In genomic region chr15:38671675-38672141, GRCh38 we compare ENCODE assay signal across 8 cellular contexts.
DNase-seq lines count a peak whose midpoint lies in the region; ATAC-seq and TF ChIP-seq lines count a peak whose summit lies in the region.
"Had no signal": no experiment of that assay in that cellular context is flagged by ENCODE, and none has a peak within 500 bp of the region (broad histone marks: within the 10 kb centered on the region; RNA-seq: fewer than 3 reads in every experiment).

No MANE protein-coding gene starts in this region.

- no peaks in the 10 kb centered on the region for H3K9me3 ChIP-seq in right atrium auricular region
- no peaks in the 10 kb centered on the region for H3K9me3 ChIP-seq in gastroesophageal sphincter
- H3K9me3 ChIP-seq: SJSA1 had no signal

- in situ Hi-C loops in ACHN (cut with HindIII; ENCODE audit: low pct_ligation_motif_present, low pct_unique_long_range_greater_than_20kb, low sequenced_read_pairs), result no loop called here

- peak; percentile 35 to 39 for DNase-seq in activated CD4-positive, alpha-beta T cell treated with anti-CD3 and anti-CD28 coated beads, Interleukin-2, amount 50 U/mL, for 4 hours
- DNase-seq in stimulated activated CD4-positive, alpha-beta T cell treated with anti-CD3 and anti-CD28 coated beads, TNF-alpha, amount 100 ng/mL, for 24 hours (ENCODE audit: low read depth in 3 of 3), result peak in 2 of 3 experiments; percentile 26 to 37
- DNase-seq in ACHN (no peak), right atrium auricular region (ENCODE audit: low spot score) (no peak)

- H3K4me1 ChIP-seq in right atrium auricular region (no peaks in the 10 kb centered on the region), gastroesophageal sphincter (no peaks in the 10 kb centered on the region)
- H3K4me1 ChIP-seq: SJSA1 had no signal

- TF ChIP-seq CTCF in right atrium auricular region (IDR thresholded peaks at IDR 0.05) (no peak), gastroesophageal sphincter (IDR thresholded peaks at IDR 0.05) (no peak)

- H3K27me3 ChIP-seq in right atrium auricular region, result no peaks in the 10 kb centered on the region
- H3K27me3 ChIP-seq in gastroesophageal sphincter, result peaks cover 41% of the 10 kb centered on the region

- H3K27ac ChIP-seq in right atrium auricular region, result no peak overlapping the region
- no peak overlapping the region for H3K27ac ChIP-seq in gastroesophageal sphincter
- H3K27ac ChIP-seq: SJSA1 had no signal

- ATAC-seq in GM19035 (IDR thresholded peaks at IDR 0.05; ENCODE audit: unreplicated experiment), result peak; percentile 57
- peak; percentile 48 for ATAC-seq in HG02970 (IDR thresholded peaks at IDR 0.05; ENCODE audit: low FRiP score, unreplicated experiment)
- ATAC-seq in gastroesophageal sphincter, result no peak

- no peak for TF ChIP-seq EP300 in gastroesophageal sphincter (IDR thresholded peaks at IDR 0.05)

- H3K4me3 ChIP-seq in right atrium auricular region (no peak overlapping the region), gastroesophageal sphincter (no peak overlapping the region)
- H3K4me3 ChIP-seq: SJSA1 had no signal

- no peak for TF ChIP-seq POLR2A in gastroesophageal sphincter (IDR thresholded peaks at IDR 0.05)

- no peaks in the 10 kb centered on the region for H3K36me3 ChIP-seq in right atrium auricular region
- H3K36me3 ChIP-seq in gastroesophageal sphincter, result no peaks in the 10 kb centered on the region
- H3K36me3 ChIP-seq: SJSA1 had no signal

- 81 to 88% methylated on average over 4 to 5 of the region's 5 CpGs for WGBS in gastroesophageal sphincter (ENCODE audit: low coverage in 1 of 2), 2 donors

Comparison
In these comparisons a context has a peak if more than half of its experiments do, and no peak if none do; other contexts are left out.
1. DNase-seq: peak in activated CD4-positive, alpha-beta T cell treated with anti-CD3 and anti-CD28 coated beads, Interleukin-2, amount 50 U/mL, for 4 hours (2 of 2) and stimulated activated CD4-positive, alpha-beta T cell treated with anti-CD3 and anti-CD28 coated beads, TNF-alpha, amount 100 ng/mL, for 24 hours (2 of 3); none in ACHN (single experiment) and right atrium auricular region (single experiment).